8 cellular contexts compared by ENCODE assay signal in genomic region chr15:52527898-52528464, GRCh38.
A peak's percentile ranks its signal among the peaks of the same experiment; 100 is the strongest.
DNase-seq lines count a peak whose midpoint lies in the region; ATAC-seq, FAIRE-seq and TF ChIP-seq lines count a peak whose summit lies in the region.

No MANE protein-coding gene starts in this region.

- no peaks in the 10 kb centered on the region for H3K9me3 ChIP-seq in muscle layer of duodenum (ENCODE audit: control insufficient read depth in 1 of 2, low read length in 2 of 2)

- H3K27ac ChIP-seq in epithelial cell of prostate (peak overlapping the region; percentile 73), muscle layer of duodenum (ENCODE audit: low read length) (peak overlapping the region; percentile 20)

- H3K4me1 Mint-ChIP-seq in stimulated activated naive CD8-positive, alpha-beta T cell treated with anti-CD3 and anti-CD28 coated beads, Interleukin-15, Interleukin-2, amounts not matched to agents 100 ng/mL and 50 ng/mL, for 24 hours (ENCODE audit: low read depth) = peaks cover 23% of the 10 kb centered on the region

- H3K4me1 ChIP-seq in muscle layer of duodenum (ENCODE audit: control insufficient read depth in 1 of 2, insufficient read depth in 2 of 2, low read length in 2 of 2) = peaks cover 3 to 8% of the 10 kb centered on the region in 2 donors

- H3K4me3 Mint-ChIP-seq in stimulated activated naive CD8-positive, alpha-beta T cell treated with anti-CD3 and anti-CD28 coated beads, Interleukin-15, Interleukin-2, amounts not matched to agents 100 ng/mL and 50 ng/mL, for 24 hours = peak overlapping the region; percentile 90

- TF ChIP-seq CTCF in AG09309 (IDR thresholded peaks at IDR 0.05; ENCODE audit: control insufficient read depth, insufficient read depth, low read depth, low read length, missing control alignments) = no peak

- peak; percentile 78 for FAIRE-seq in GM19239 (lab: Jason Lieb, UNC)

- peak overlapping the region; percentile 80 for H3K27ac Mint-ChIP-seq in stimulated activated naive CD8-positive, alpha-beta T cell treated with anti-CD3 and anti-CD28 coated beads, Interleukin-15, Interleukin-2, amounts not matched to agents 100 ng/mL and 50 ng/mL, for 24 hours

- H3K4me3 ChIP-seq in AG09309 (ENCODE audit: control insufficient read depth, low read depth, low read length) (peak overlapping the region; percentile 78), muscle layer of duodenum (ENCODE audit: low read depth in 1 of 2, low read length in 2 of 2) (peak overlapping the region; percentile 81 to 90)

- H3K36me3 Mint-ChIP-seq in stimulated activated naive CD8-positive, alpha-beta T cell treated with anti-CD3 and anti-CD28 coated beads, Interleukin-15, Interleukin-2, amounts not matched to agents 100 ng/mL and 50 ng/mL, for 24 hours (ENCODE audit: low read depth) = no peaks in the 10 kb centered on the region

- no peaks in the 10 kb centered on the region for H3K9me3 Mint-ChIP-seq in stimulated activated naive CD8-positive, alpha-beta T cell treated with anti-CD3 and anti-CD28 coated beads, Interleukin-15, Interleukin-2, amounts not matched to agents 100 ng/mL and 50 ng/mL, for 24 hours

- H3K36me3 ChIP-seq in muscle layer of duodenum (ENCODE audit: control insufficient read depth in 1 of 2, insufficient read depth in 2 of 2, low read length in 2 of 2) = no peaks in the 10 kb centered on the region

- no peak for DNase-seq in AG09309 (ENCODE audit: low read depth)
- DNase-seq in GM19239 (ENCODE audit: insufficient read length, low spot score) = peak; percentile 39
- DNase-seq in NAMALWA (ENCODE audit: low spot score) = peak; percentile 47
- peak; percentile 33 for DNase-seq in activated T-cell treated with anti-CD3 and anti-CD28 coated beads for 24 hours (ENCODE audit: low read depth)
- no peak for DNase-seq in epithelial cell of prostate (ENCODE audit: low read depth, low spot score)

- H3K27me3 ChIP-seq in muscle layer of duodenum (ENCODE audit: low read depth, low read length) = no peaks in the 10 kb centered on the region

- peaks cover 12% of the 10 kb centered on the region for H3K27me3 Mint-ChIP-seq in stimulated activated naive CD8-positive, alpha-beta T cell treated with anti-CD3 and anti-CD28 coated beads, Interleukin-15, Interleukin-2, amounts not matched to agents 100 ng/mL and 50 ng/mL, for 24 hours

- no peak for ATAC-seq in HG03159 (IDR thresholded peaks at IDR 0.05; ENCODE audit: unreplicated experiment)

Comparison
In these comparisons a context has a peak if more than half of its experiments do, and no peak if none do; other contexts are left out.
1. DNase-seq: peak in GM19239 (single experiment), NAMALWA (single experiment) and activated T-cell treated with anti-CD3 and anti-CD28 coated beads for 24 hours (single experiment); none in AG09309 (single experiment) and epithelial cell of prostate (single experiment).